ENCODE assay signal across 9 cellular contexts in genomic region chr20:44074252-44075151, GRCh38.
DNase-seq lines count a peak whose midpoint lies in the region; ATAC-seq lines count a peak whose summit lies in the region.
"Had no signal": no experiment of that assay in that cellular context is flagged by ENCODE, and none has a peak within 500 bp of the region (broad histone marks: within the 10 kb centered on the region; RNA-seq: fewer than 3 reads in every experiment).

No MANE protein-coding gene starts in this region.

- H3K4me1 ChIP-seq in mesendoderm (ENCODE audit: control insufficient read depth, low read depth, low read length), result no peaks in the 10 kb centered on the region

- H2BK15ac ChIP-seq in mesendoderm (replicated peaks; ENCODE audit: low read depth), result no peak overlapping the region

- H3K36me3 Mint-ChIP-seq in naive thymus-derived CD8-positive, alpha-beta T cell, result no peaks in the 10 kb centered on the region

- POLR2A ChIA-PET in naive thymus-derived CD8-positive, alpha-beta T cell (lab: Charles Lee), result no interaction called here

- H2AK5ac ChIP-seq in mesendoderm (ENCODE audit: low read length), result no peak overlapping the region

- H2BK5ac ChIP-seq in mesendoderm (ENCODE audit: low read length), result no peak overlapping the region

- H3K4ac ChIP-seq in mesendoderm (ENCODE audit: low read depth, low read length), result no peak overlapping the region

- H3K27me3 ChIP-seq in mesendoderm (ENCODE audit: insufficient read depth, low read length, poor library complexity), result no peaks in the 10 kb centered on the region

- peaks cover 32 to 79% (median 68%) of the 10 kb centered on the region in 4 donors for H3K4me1 Mint-ChIP-seq in naive thymus-derived CD8-positive, alpha-beta T cell

- DNase-seq in DMS79 treated with DMSO at 0.1 percent for 48 hours (lab: John Stamatoyannopoulos, UW) (peak; percentile 55), NCI-H1105 treated with DMSO at 0.1 percent for 48 hours (lab: John Stamatoyannopoulos, UW) (peak; percentile 62), cerebellar cortex (ENCODE audit: low spot score) (peak; percentile 36), NCI-H2227 (lab: John Stamatoyannopoulos, UW; ENCODE audit: unreplicated experiment) (no peak), mesendoderm (no peak)
- peak in 1 of 10 donors; percentile 7 for DNase-seq in naive thymus-derived CD8-positive, alpha-beta T cell
- DNase-seq: NCI-H446 had no signal

- no peak overlapping the region for H3K23ac ChIP-seq in mesendoderm (ENCODE audit: low read length)

- H3K36me3 ChIP-seq in mesendoderm (ENCODE audit: control insufficient read depth, insufficient read depth, low read length), result no peaks in the 10 kb centered on the region

- ATAC-seq in naive thymus-derived CD8-positive, alpha-beta T cell, result no peak
- ATAC-seq in esophagus mucosa (no peak), HG03521 (IDR thresholded peaks at IDR 0.05; ENCODE audit: unreplicated experiment) (no peak)

- no CpG with 5 or more reads among the region's 12 CpGs for WGBS in mesendoderm (ENCODE audit: extremely low coverage, insufficient coverage, low lambda C conversion rate)

- H3K27ac Mint-ChIP-seq in naive thymus-derived CD8-positive, alpha-beta T cell, result peak overlapping the region; percentile 56 to 100 (median 71)

- no peak overlapping the region for H3K4me3 ChIP-seq in mesendoderm (ENCODE audit: low read length)

- H3K4me3 Mint-ChIP-seq in naive thymus-derived CD8-positive, alpha-beta T cell, result peak overlapping the region in 1 of 10 donors; percentile 18

- no peak overlapping the region for H3K4me2 ChIP-seq in mesendoderm (ENCODE audit: low read length)

- H3K79me2 ChIP-seq in mesendoderm (ENCODE audit: control insufficient read depth, insufficient read depth, low read length), result no peaks in the 10 kb centered on the region

- no peaks in the 10 kb centered on the region for H3K79me1 ChIP-seq in mesendoderm (ENCODE audit: low read length)

- H4K8ac ChIP-seq in mesendoderm (ENCODE audit: low read depth, low read length), result no peak overlapping the region

- no peak overlapping the region for H3K56ac ChIP-seq in mesendoderm (ENCODE audit: low read length)

- H4K5ac ChIP-seq in mesendoderm (ENCODE audit: low read length), result no peak overlapping the region

- no peak overlapping the region for H3K27ac ChIP-seq in mesendoderm (ENCODE audit: low read depth, low read length)

- no peak overlapping the region for H3K9ac ChIP-seq in mesendoderm (ENCODE audit: low read length)

- no peaks in the 10 kb centered on the region for H3K9me3 Mint-ChIP-seq in naive thymus-derived CD8-positive, alpha-beta T cell

- no peak overlapping the region for H2BK120ac ChIP-seq in mesendoderm (ENCODE audit: low read depth, low read length)

- no peaks in the 10 kb centered on the region for H3K27me3 Mint-ChIP-seq in naive thymus-derived CD8-positive, alpha-beta T cell

- H3K18ac ChIP-seq in mesendoderm (ENCODE audit: low read length), result no peak overlapping the region

Comparison
In these comparisons a context has a peak if more than half of its experiments do, and no peak if none do; other contexts are left out.
1. DNase-seq: peak in DMS79 treated with DMSO at 0.1 percent for 48 hours (single experiment), NCI-H1105 treated with DMSO at 0.1 percent for 48 hours (single experiment) and cerebellar cortex (single experiment); none in NCI-H2227 (single experiment) and mesendoderm (single experiment).